Comparison of ENCODE assay signal across 4 cellular contexts in genomic region chr10:37930423-37930822, GRCh38.
"Had no signal": no experiment of that assay in that cellular context is flagged by ENCODE, and none has a peak within 500 bp of the region (broad histone marks: within the 10 kb centered on the region; RNA-seq: fewer than 3 reads in every experiment).

No MANE protein-coding gene starts in this region.

- H3K27ac ChIP-seq: HL-60 had no signal

- H3K4me3 ChIP-seq: GM23338 had no signal

- H3K4me2 ChIP-seq: GM23338 had no signal

- H2AFZ ChIP-seq: GM23338 had no signal

- DNase-seq: H9, HCEC 1CT had no signal
